In genomic region chr16:17470002-17470870, GRCh38 we compare ENCODE assay signal across 8 cellular contexts. TPM values are rescaled to one million over a fixed set of nuclear protein-coding genes. Genes with fewer than 3 reads are reported as not detected.
DNase-seq lines count a peak whose midpoint lies in the region; ATAC-seq, FAIRE-seq and TF ChIP-seq lines count a peak whose summit lies in the region.

No MANE protein-coding gene starts in this region.

- peak overlapping the region; percentile 90 for H3K27ac Mint-ChIP-seq in stimulated activated naive CD8-positive, alpha-beta T cell treated with anti-CD3 and anti-CD28 coated beads, Interleukin-15, Interleukin-2, amounts not matched to agents 100 ng/mL and 50 ng/mL, for 24 hours

- peaks cover 28% of the 10 kb centered on the region for H3F3A ChIP-seq in SK-N-SH (replicated peaks; ENCODE audit: insufficient read depth)

- TF ChIP-seq POLR2A in HepG2 (IDR thresholded peaks at IDR 0.05; ENCODE audit: insufficient read depth in 1 of 2, low read depth in 2 of 2, low read length in 2 of 2) = no peak

- H3K27ac ChIP-seq in SK-N-SH (ENCODE audit: low read depth in 2 of 2, low read length in 1 of 2) = peak overlapping the region; percentile 80 to 84
- no peak overlapping the region for H3K27ac ChIP-seq in brain microvascular endothelial cell
- H3K27ac ChIP-seq in HepG2 (ENCODE audit: extremely low read length, insufficient read depth, low read length) = no peak overlapping the region

- H3K9me3 ChIP-seq in SK-N-SH = no peaks in the 10 kb centered on the region
- H3K9me3 ChIP-seq in HepG2 (ENCODE audit: low read length) = no peaks in the 10 kb centered on the region

- H4K20me1 ChIP-seq in SK-N-SH (ENCODE audit: insufficient read depth) (peaks cover 49% of the 10 kb centered on the region), HepG2 (ENCODE audit: insufficient read depth, low read length) (no peaks in the 10 kb centered on the region; the same call in 1 of the 2 replicates)

- TF ChIP-seq EP300 in SK-N-SH (IDR thresholded peaks at IDR 0.05; ENCODE audit: borderline replicate concordance in 1 of 2, low read depth in 1 of 2, low read length in 1 of 2) (no peak), HepG2 (IDR thresholded peaks at IDR 0.05; ENCODE audit: low read depth in 2 of 2, low read length in 2 of 2) (no peak), HepG2 (CRISPR knock-in tag; IDR thresholded peaks at IDR 0.05; ENCODE audit: borderline replicate concordance) (no peak)

- H3K79me2 ChIP-seq in SK-N-SH (ENCODE audit: insufficient read depth) = peaks cover 56% of the 10 kb centered on the region
- no peaks in the 10 kb centered on the region for H3K79me2 ChIP-seq in HepG2 (ENCODE audit: insufficient read depth, low read length)

- WGBS in SK-N-SH (ENCODE audit: low lambda C conversion rate) = 3% methylated on average over 19 of the region's 96 CpGs
- 7% methylated on average over 26 of the region's 96 CpGs for WGBS in HepG2 (ENCODE audit: low lambda C conversion rate)

- H3K9me3 Mint-ChIP-seq in stimulated activated naive CD8-positive, alpha-beta T cell treated with anti-CD3 and anti-CD28 coated beads, Interleukin-15, Interleukin-2, amounts not matched to agents 100 ng/mL and 50 ng/mL, for 24 hours = no peaks in the 10 kb centered on the region

- TF ChIP-seq CTCF in SK-N-SH (IDR thresholded peaks at IDR 0.05) (no peak), brain microvascular endothelial cell (IDR thresholded peaks at IDR 0.05; ENCODE audit: low read depth, low read length, missing control alignments) (no peak), HepG2 (CRISPR knock-in tag; IDR thresholded peaks at IDR 0.05) (no peak)

- TF ChIP-seq RAD21 in SK-N-SH (IDR thresholded peaks at IDR 0.05; ENCODE audit: low read length) = no peak
- TF ChIP-seq RAD21 in HepG2 (CRISPR knock-in tag; IDR thresholded peaks at IDR 0.05) = no peak

- FAIRE-seq in HepG2 (lab: Jason Lieb, UNC) = no peak

- no peaks in the 10 kb centered on the region for H3K27me3 Mint-ChIP-seq in stimulated activated naive CD8-positive, alpha-beta T cell treated with anti-CD3 and anti-CD28 coated beads, Interleukin-15, Interleukin-2, amounts not matched to agents 100 ng/mL and 50 ng/mL, for 24 hours

- peaks cover 52% of the 10 kb centered on the region for H3K4me1 Mint-ChIP-seq in stimulated activated naive CD8-positive, alpha-beta T cell treated with anti-CD3 and anti-CD28 coated beads, Interleukin-15, Interleukin-2, amounts not matched to agents 100 ng/mL and 50 ng/mL, for 24 hours (ENCODE audit: low read depth)

- no peaks in the 10 kb centered on the region for H3K36me3 Mint-ChIP-seq in stimulated activated naive CD8-positive, alpha-beta T cell treated with anti-CD3 and anti-CD28 coated beads, Interleukin-15, Interleukin-2, amounts not matched to agents 100 ng/mL and 50 ng/mL, for 24 hours (ENCODE audit: low read depth)

- BruUV-seq in HepG2 (replicated peaks; lab: Mats Ljungman, UMichigan) = no TSS peak

- H2AFZ ChIP-seq in SK-N-SH (ENCODE audit: low read depth) = no peak overlapping the region
- no peak overlapping the region for H2AFZ ChIP-seq in HepG2 (ENCODE audit: low read length)

- H3K9me2 ChIP-seq in SK-N-SH = no peaks in the 10 kb centered on the region

- intact Hi-C loops in HepG2 (cut with micrococcal nuclease; ENCODE audit: unreplicated experiment) = no loop called here

- peak; percentile 10; the same call in 2 of the 3 replicates for ATAC-seq in HepG2

- H3K27me3 ChIP-seq in SK-N-SH (ENCODE audit: insufficient read depth) = no peaks in the 10 kb centered on the region
- peaks cover 15% of the 10 kb centered on the region for H3K27me3 ChIP-seq in brain microvascular endothelial cell (replicated peaks)
- peaks cover 21 to 85% of the 10 kb centered on the region in 2 experiments for H3K27me3 ChIP-seq in HepG2 (ENCODE audit: control insufficient read depth in 1 of 2, insufficient read depth in 2 of 2, low read length in 2 of 2)

- H3K36me3 ChIP-seq in SK-N-SH (replicated peaks in 1 of 2; ENCODE audit: control insufficient read depth in 1 of 2, insufficient read depth in 2 of 2, low read length in 1 of 2) (peaks cover 3 to 21% of the 10 kb centered on the region in 2 experiments), brain microvascular endothelial cell (replicated peaks) (no peaks in the 10 kb centered on the region), HepG2 (replicated peaks in 1 of 2; ENCODE audit: control insufficient read depth in 1 of 2, insufficient read depth in 2 of 2, low read length in 2 of 2) (no peaks in the 10 kb centered on the region)

- peak; percentile 39 for DNase-seq in GM03348 (ENCODE audit: low spot score)
- peak; percentile 55 for DNase-seq in SK-N-SH
- DNase-seq in brain microvascular endothelial cell = no peak
- no peak for DNase-seq in HepG2 (ENCODE audit: low spot score)
- no peak for DNase-seq in HUDEP-2 (lab: John Stamatoyannopoulos, UW; ENCODE audit: unreplicated experiment in 76 of 76)
- no peak for DNase-seq in HT-29 (ENCODE audit: low spot score)
- DNase-seq in effector CD8-positive, alpha-beta T cell (lab: John Stamatoyannopoulos, UW) = no peak

- H3K4me2 ChIP-seq in SK-N-SH (peak overlapping the region; percentile 94), HepG2 (ENCODE audit: low read depth, low read length) (peak overlapping the region; percentile 40)

- peak overlapping the region; percentile 84 for H3K4me3 Mint-ChIP-seq in stimulated activated naive CD8-positive, alpha-beta T cell treated with anti-CD3 and anti-CD28 coated beads, Interleukin-15, Interleukin-2, amounts not matched to agents 100 ng/mL and 50 ng/mL, for 24 hours

- CTCF ChIA-PET in SK-N-SH (lab: Yijun Ruan, JAX) = interaction anchor here (0.8 to 4.0 kb wide), 8 partner anchors 40 to 609 kb away, joined by 3 to 25 read pairs (median 3); no protein-coding TSS in a partner anchor
- CTCF ChIA-PET in HepG2 (lab: Yijun Ruan, JAX; ENCODE audit: low intra/inter-chr PET ratio, low total read pairs) = no interaction called here

- H3K9ac ChIP-seq in SK-N-SH = peak overlapping the region; percentile 85
- H3K9ac ChIP-seq in HepG2 (ENCODE audit: insufficient read depth, low read depth, low read length) = no peak overlapping the region

- in situ Hi-C loops in brain microvascular endothelial cell (cut with HindIII; ENCODE audit: low pct_ligation_motif_present, low sequenced_read_pairs) = no loop called here
- in situ Hi-C loops in HepG2 (cut with HindIII; ENCODE audit: extremely low pct_ligation_motif_present, low pct_unique_long_range_greater_than_20kb) = loop anchor here (25.0 kb wide), 1 partner anchor 608 kb away; no protein-coding TSS in a partner anchor

- POLR2A ChIA-PET in SK-N-SH (lab: Yijun Ruan, JAX) (interaction anchor here (1.0 kb wide), 2 partner anchors 9 to 158 kb away, joined by 3 read pairs; no protein-coding TSS in a partner anchor), HepG2 (lab: Yijun Ruan, JAX) (interaction anchor here (0.6 kb wide), 1 partner anchor 20 kb away, joined by 3 read pairs; no protein-coding TSS in a partner anchor)

- peak overlapping the region; percentile 84 to 93 for H3K4me3 ChIP-seq in SK-N-SH (ENCODE audit: low read depth in 2 of 2, low read length in 1 of 2)
- H3K4me3 ChIP-seq in brain microvascular endothelial cell (ENCODE audit: low read depth, low read length) = peak overlapping the region; percentile 49
- H3K4me3 ChIP-seq in HepG2 (replicated peaks in 1 of 3; ENCODE audit: insufficient read depth in 1 of 3, low read depth in 2 of 3, low read length in 3 of 3) = peak overlapping the region in 2 of 3 experiments; percentile 19 to 38; a peak in 1 of 6 replicates

- peaks cover 24 to 42% of the 10 kb centered on the region in 2 experiments; a peak in 3 of 4 replicates for H3K4me1 ChIP-seq in SK-N-SH (ENCODE audit: control insufficient read depth in 1 of 2, insufficient read depth in 2 of 2, low read depth in 1 of 2, low read length in 1 of 2)
- no peaks in the 10 kb centered on the region for H3K4me1 ChIP-seq in HepG2 (ENCODE audit: insufficient read depth, low read length)

TF ChIP-seq in HepG2, 621 proteins besides CTCF, POLR2A, EP300 and RAD21 (continues in another document):
- TF ChIP-seq ZNF580 (CRISPR knock-in tag; IDR thresholded peaks at IDR 0.05; ENCODE audit: borderline replicate concordance, low read depth) (no peak), NRL (CRISPR knock-in tag; IDR thresholded peaks at IDR 0.05; ENCODE audit: borderline replicate concordance) (peak; percentile 30; the same call in 1 of the 2 replicates), ZNF253 (CRISPR knock-in tag; IDR thresholded peaks at IDR 0.05; ENCODE audit: borderline replicate concordance) (0 out of 2 replicates have a peak, but pooled peaks have one; percentile 26), ZNF883 (CRISPR knock-in tag; IDR thresholded peaks at IDR 0.05; ENCODE audit: not compliant biosample characterization) (peak; percentile 51)

RNA-seq across cellular contexts. Expression of gene XYLT1, which starts 0.5 kb away (rescaled TPM):
- 16.6 and 17.6 TPM in 2 replicates for polyA plus RNA-seq in SK-N-SH (2012; rRNA removed)
- polyA plus RNA-seq in SK-N-SH (2012; cell fraction: cytosol; rRNA removed) = 14.3 and 18.1 TPM in 2 replicates
- 13.7 and 20.5 TPM in 2 replicates for polyA plus RNA-seq in SK-N-SH (2012; cell fraction: nucleus; rRNA removed)
- total RNA-seq in HepG2 (2016; rRNA removed; fragmentation: Illumina TruSeq; extraction: Trizol) = not detected in 2 replicates
- not detected in 2 replicates for total RNA-seq in HepG2 (2016; cell fraction: cytosol; rRNA removed; fragmentation: Illumina TruSeq; extraction: Trizol; ENCODE audit: low read depth)
- total RNA-seq in HepG2 (2016; cell fraction: insoluble cytoplasmic fraction; rRNA removed; fragmentation: Illumina TruSeq; extraction: Trizol) = not detected in 2 replicates
- not detected in 2 replicates for total RNA-seq in HepG2 (2016; cell fraction: membrane; rRNA removed; fragmentation: Illumina TruSeq; extraction: Trizol)
- total RNA-seq in HepG2 (2016; cell fraction: nucleus; rRNA removed; fragmentation: Illumina TruSeq; extraction: Trizol) = not detected in 2 replicates
- polyA plus RNA-seq in HepG2 (2011; rRNA removed) = not detected in 2 replicates
- polyA plus RNA-seq in HepG2 (2011; cell fraction: cytosol; rRNA removed) = under 0.01 TPM in 1 of 2 replicates, not detected in the other
- polyA plus RNA-seq in HepG2 (2011; cell fraction: nucleus; rRNA removed) = 0.02 TPM in 2 replicates
- not detected in 2 replicates for polyA plus RNA-seq in HepG2 (2012)
- not detected in 2 replicates for polyA plus RNA-seq in HepG2 (2016; cell fraction: cytosol; fragmentation: Illumina TruSeq; extraction: Trizol; ENCODE audit: low read depth)
- polyA plus RNA-seq in HepG2 (2016; cell fraction: insoluble cytoplasmic fraction; fragmentation: Illumina TruSeq; extraction: Trizol; ENCODE audit: low read depth) = not detected in 2 replicates
- not detected in 2 replicates for polyA plus RNA-seq in HepG2 (2016; cell fraction: membrane; fragmentation: Illumina TruSeq; extraction: Trizol; ENCODE audit: low read depth)
- polyA plus RNA-seq in HepG2 (2016; cell fraction: nucleus; fragmentation: Illumina TruSeq; extraction: Trizol; ENCODE audit: insufficient read depth, low read depth) = not detected in 2 replicates
- 0.89 TPM in 1 of 2 replicates, not detected in the other for polyA minus RNA-seq in HepG2 (2011; rRNA and poly(A)+ RNA removed; ENCODE audit: low replicate concordance)
- not detected in 2 replicates for polyA minus RNA-seq in HepG2 (2011; cell fraction: cytosol; rRNA and poly(A)+ RNA removed)
- polyA minus RNA-seq in HepG2 (2011; cell fraction: nucleus; rRNA and poly(A)+ RNA removed) = not detected in 2 replicates
- 0.10 and 0.38 TPM in 2 replicates for total RNA-seq in HT-29 (2014; rRNA removed; shearing (Covaris generic))

Comparison
In these comparisons a context has a peak if more than half of its experiments do, and no peak if none do; other contexts are left out.
1. DNase-seq: peak in GM03348 (single experiment) and SK-N-SH (single experiment); none in brain microvascular endothelial cell (single experiment), HepG2 (single experiment), HUDEP-2 (0 of 76), HT-29 (single experiment) and effector CD8-positive, alpha-beta T cell (single experiment).
2. H3K27ac ChIP-seq: peak in SK-N-SH (2 of 2); none in brain microvascular endothelial cell (single experiment) and HepG2 (single experiment).
3. H3K4me3 ChIP-seq: peak in every context shown above with its lines; median percentile 88 in SK-N-SH; 49 in brain microvascular endothelial cell; 28 in HepG2.